In the genomic region with DNA sequence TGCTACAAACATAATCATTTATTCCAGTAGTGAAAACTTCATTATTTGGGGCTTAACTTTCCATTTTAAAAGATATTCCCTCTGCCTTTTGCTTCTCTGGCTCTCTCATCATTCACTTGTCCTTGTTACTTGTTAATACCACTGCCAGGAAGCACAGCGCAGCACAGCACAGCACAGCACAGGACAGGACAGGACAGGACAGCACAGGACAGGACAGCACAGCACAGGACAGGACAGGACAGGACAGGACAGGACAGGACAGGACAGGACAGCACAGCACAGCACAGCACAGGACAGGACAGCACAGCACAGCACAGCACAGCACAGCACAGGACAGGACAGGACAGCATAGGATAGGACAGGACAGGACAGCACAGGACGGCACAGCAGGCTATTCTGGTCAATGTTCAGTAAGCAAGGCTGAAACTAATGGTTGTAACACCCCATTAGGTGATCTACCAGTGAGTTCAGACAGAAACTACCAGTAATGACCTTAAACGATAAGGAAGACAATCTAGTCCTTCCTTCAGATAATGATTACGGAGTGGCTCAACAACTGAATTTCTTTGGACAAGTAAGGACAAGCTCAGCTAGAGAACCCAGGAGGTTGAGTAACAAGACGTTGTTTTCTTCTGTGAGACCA, we compare ENCODE assay signal across 23 cellular contexts. TPM values are rescaled to one million over a fixed set of nuclear protein-coding genes. Genes with fewer than 3 reads are reported as not detected.
DNase-seq lines count a peak whose midpoint lies in the region; ATAC-seq, FAIRE-seq and TF ChIP-seq lines count a peak whose summit lies in the region.
"Had no signal": no experiment of that assay in that cellular context is flagged by ENCODE, and none has a peak within 500 bp of the region (broad histone marks: within the 10 kb centered on the region; RNA-seq: fewer than 3 reads in every experiment).

No MANE protein-coding gene starts in this region.

- H3K4me1 ChIP-seq in CD4-positive, alpha-beta memory T cell (ENCODE audit: insufficient read depth, low read length) = peaks cover 46% of the 10 kb centered on the region
- H3K4me1 ChIP-seq in H1 (replicated peaks in 1 of 4; ENCODE audit: control insufficient read depth in 3 of 4, insufficient read depth in 4 of 4, low read length in 3 of 4) (peaks cover 0 to 14% (median 5%) of the 10 kb centered on the region in 4 experiments; a peak in 6 of 7 replicates), mesendoderm (ENCODE audit: control insufficient read depth, low read depth, low read length) (peaks cover 6% of the 10 kb centered on the region)

- peaks cover 5% of the 10 kb centered on the region for H3K79me1 ChIP-seq in H1 (ENCODE audit: low read depth, low read length)
- peaks cover 13% of the 10 kb centered on the region for H3K79me1 ChIP-seq in mesendoderm (ENCODE audit: low read length)

- CTCF ChIA-PET in CD4-positive, alpha-beta memory T cell (lab: Charles Lee; ENCODE audit: partially characterized antibody) = no interaction called here
- CTCF ChIA-PET in RWPE1 (lab: Yijun Ruan, JAX) = no interaction called here
- CTCF ChIA-PET in H1 (lab: Charles Lee; ENCODE audit: partially characterized antibody) = interaction anchor here (3.0 kb wide), 1 partner anchor 9 kb away, joined by 22 read pairs; no protein-coding TSS in a partner anchor

- H3K9me3 ChIP-seq in CD4-positive, alpha-beta memory T cell (ENCODE audit: control insufficient read depth in 1 of 2, low read length in 2 of 2) = no peaks in the 10 kb centered on the region
- no peaks in the 10 kb centered on the region for H3K9me3 ChIP-seq in H1 (ENCODE audit: insufficient read depth in 2 of 2, low read depth in 1 of 2, low read length in 1 of 2)
- H3K9me3 ChIP-seq: suprapubic skin had no signal

- H2BK12ac ChIP-seq in H1 (ENCODE audit: low read depth, low read length) = peak overlapping the region; percentile 86; the same call in 1 of the 2 replicates

- no peak overlapping the region for H3K18ac ChIP-seq in H1 (ENCODE audit: extremely low read depth, low read length)
- H3K18ac ChIP-seq in mesendoderm (ENCODE audit: low read length) = no peak overlapping the region

- no peak overlapping the region for H3K23ac ChIP-seq in H1 (ENCODE audit: insufficient read length)
- H3K23ac ChIP-seq in mesendoderm (ENCODE audit: low read length) = no peak overlapping the region

- H4K20me1 ChIP-seq in H1 (replicated peaks in 1 of 2; ENCODE audit: control insufficient read depth in 1 of 2, insufficient read depth in 2 of 2, low read length in 2 of 2) = peaks cover 2 to 3% of the 10 kb centered on the region in 2 experiments

- peaks cover 37 to 53% (median 45%) of the 10 kb centered on the region in 4 donors for H3K4me1 Mint-ChIP-seq in CD4-positive, alpha-beta memory T cell
- H3K4me1 Mint-ChIP-seq in osteocyte (ENCODE audit: unreplicated experiment) = peaks cover 42% of the 10 kb centered on the region

- no peak for FAIRE-seq in H1 (lab: Jason Lieb, UNC)
- FAIRE-seq: small intestine had no signal

- no peak overlapping the region for H3K4me3 ChIP-seq in CD4-positive, alpha-beta memory T cell (ENCODE audit: low read length in 2 of 2)
- H3K4me3 ChIP-seq in H1 (ENCODE audit: extremely low read depth in 1 of 4, insufficient read depth in 2 of 4, low read depth in 3 of 4, low read length in 4 of 4) (no peak overlapping the region), mesendoderm (ENCODE audit: low read length) (no peak overlapping the region)
- H3K4me3 ChIP-seq: suprapubic skin had no signal

- H4K8ac ChIP-seq in H1 (ENCODE audit: extremely low read depth, insufficient read depth, low read length) = no peak overlapping the region; the same call in none of the 2 replicates
- H4K8ac ChIP-seq in mesendoderm (ENCODE audit: low read depth, low read length) = no peak overlapping the region

- TF ChIP-seq CTCF in RWPE1 (conservative IDR thresholded peaks at IDR 0.05; ENCODE audit: low read depth) (no peak), H1 (IDR thresholded peaks at IDR 0.05; ENCODE audit: control extremely low read depth in 1 of 3, insufficient read depth in 1 of 3, low read depth in 1 of 3, low read length in 3 of 3) (no peak), osteocyte (IDR thresholded peaks at IDR 0.05) (no peak)

- peaks cover 4 to 73% of the 10 kb centered on the region in 2 experiments for H3K79me2 ChIP-seq in H1 (ENCODE audit: control insufficient read depth in 1 of 2, insufficient read depth in 2 of 2, low read length in 2 of 2)
- H3K79me2 ChIP-seq in mesendoderm (ENCODE audit: control insufficient read depth, insufficient read depth, low read length) = peaks cover 30% of the 10 kb centered on the region

- intact Hi-C loops in CD4-positive, alpha-beta memory T cell (cut with micrococcal nuclease) = no loop called here

- peak overlapping the region in 2 of 8 donors; percentile 2 to 52 for H3K4me3 Mint-ChIP-seq in CD4-positive, alpha-beta memory T cell
- H3K4me3 Mint-ChIP-seq in osteocyte (ENCODE audit: unreplicated experiment) = no peak overlapping the region
- H3K4me3 Mint-ChIP-seq: neural crest cell had no signal

- no peak overlapping the region for H3K4ac ChIP-seq in H1 (replicated peaks; ENCODE audit: insufficient read length, low read depth, low read length)
- no peak overlapping the region for H3K4ac ChIP-seq in mesendoderm (ENCODE audit: low read depth, low read length)

- no peak overlapping the region for H2BK15ac ChIP-seq in H1 (ENCODE audit: low read length)
- H2BK15ac ChIP-seq in mesendoderm (replicated peaks; ENCODE audit: low read depth) = no peak overlapping the region

- H3K23me2 ChIP-seq in H1 (ENCODE audit: low read depth, low read length) = no peaks in the 10 kb centered on the region

- H3K56ac ChIP-seq in H1 (replicated peaks; ENCODE audit: insufficient read length, low read depth, low read length) = no peak overlapping the region
- peak overlapping the region; percentile 63 for H3K56ac ChIP-seq in mesendoderm (ENCODE audit: low read length)

- no peak overlapping the region for H2BK20ac ChIP-seq in H1 (ENCODE audit: low read length)

- no peak for ATAC-seq in HG02840 (IDR thresholded peaks at IDR 0.05; ENCODE audit: low FRiP score, unreplicated experiment)

- no peak for TF ChIP-seq RAD21 in H1 (IDR thresholded peaks at IDR 0.05 in 1 of 2, conservative IDR thresholded peaks at IDR 0.05 in 1 of 2; ENCODE audit: low read depth in 2 of 2, low read length in 2 of 2)

- peak overlapping the region; percentile 86 for H4K91ac ChIP-seq in H1 (replicated peaks; ENCODE audit: insufficient read length, low read length)

- no peak for TF ChIP-seq EP300 in H1 (IDR thresholded peaks at IDR 0.05; ENCODE audit: borderline replicate concordance in 1 of 2, low read depth in 2 of 2, low read length in 2 of 2)

- peaks cover 8 to 14% of the 10 kb centered on the region in 2 donors for H3K36me3 Mint-ChIP-seq in CD4-positive, alpha-beta memory T cell
- no peaks in the 10 kb centered on the region for H3K36me3 Mint-ChIP-seq in osteocyte (ENCODE audit: unreplicated experiment)

- no peak overlapping the region for H2BK120ac ChIP-seq in H1 (replicated peaks; ENCODE audit: low read depth, low read length)
- no peak overlapping the region for H2BK120ac ChIP-seq in mesendoderm (ENCODE audit: low read depth, low read length)

- no peaks in the 10 kb centered on the region for H3K36me3 ChIP-seq in CD4-positive, alpha-beta memory T cell (ENCODE audit: insufficient read depth, low read length)
- peaks cover 0 to 6% (median 0%) of the 10 kb centered on the region in 4 experiments; a peak in 1 of 8 replicates for H3K36me3 ChIP-seq in H1 (ENCODE audit: control insufficient read depth in 2 of 4, insufficient read depth in 4 of 4, low read length in 3 of 4)
- H3K36me3 ChIP-seq in mesendoderm (ENCODE audit: control insufficient read depth, insufficient read depth, low read length) = no peaks in the 10 kb centered on the region
- H3K36me3 ChIP-seq: suprapubic skin had no signal

- H3K27me3 ChIP-seq in CD4-positive, alpha-beta memory T cell (ENCODE audit: insufficient read depth, low read length) = no peaks in the 10 kb centered on the region
- H3K27me3 ChIP-seq in H1 (replicated peaks in 1 of 4; ENCODE audit: control insufficient read depth in 3 of 4, extremely low read depth in 1 of 4, insufficient read depth in 3 of 4, low read length in 3 of 4) = no peaks in the 10 kb centered on the region
- H3K27me3 ChIP-seq in mesendoderm (ENCODE audit: insufficient read depth, low read length, poor library complexity) = no peaks in the 10 kb centered on the region
- H3K27me3 ChIP-seq: suprapubic skin had no signal

- H3K9ac ChIP-seq in H1 (replicated peaks in 1 of 4; ENCODE audit: extremely low read depth in 1 of 4, low read depth in 3 of 4, low read length in 3 of 4) (no peak overlapping the region), mesendoderm (ENCODE audit: low read length) (no peak overlapping the region)

- 86% methylated on average over 5 of the region's 5 CpGs; no CpG with 5 or more reads in 1 of the 2 experiments for WGBS in H1 (ENCODE audit: extremely low coverage in 1 of 2, insufficient coverage in 1 of 2, insufficient read length in 1 of 2, insufficient replicate concordance in 2 of 2, low coverage in 1 of 2, low lambda C conversion rate in 2 of 2, missing lambda C conversion rate in 1 of 2), 2 experiments
- no CpG with 5 or more reads among the region's 5 CpGs for WGBS in mesendoderm (ENCODE audit: extremely low coverage, insufficient coverage, low lambda C conversion rate)

- H3K27me3 Mint-ChIP-seq in CD4-positive, alpha-beta memory T cell = no peaks in the 10 kb centered on the region
- no peaks in the 10 kb centered on the region for H3K27me3 Mint-ChIP-seq in osteocyte (ENCODE audit: unreplicated experiment)

- H2BK5ac ChIP-seq in H1 (ENCODE audit: low read depth, low read length) (peak overlapping the region; percentile 79), mesendoderm (ENCODE audit: low read length) (no peak overlapping the region)

- no peak for TF ChIP-seq POLR2A in H1 (IDR thresholded peaks at IDR 0.05; ENCODE audit: control extremely low read depth in 1 of 2, low read depth in 2 of 2, low read length in 2 of 2)

- H4K5ac ChIP-seq in H1 (ENCODE audit: insufficient read length, low read depth, low read length) (no peak overlapping the region), mesendoderm (ENCODE audit: low read length) (no peak overlapping the region)

- no peak overlapping the region for H2AFZ ChIP-seq in H1 (ENCODE audit: low read length)

- peak overlapping the region in 6 of 7 donors; percentile 15 to 72 (median 36) for H3K27ac Mint-ChIP-seq in CD4-positive, alpha-beta memory T cell
- H3K27ac Mint-ChIP-seq in osteocyte (ENCODE audit: unreplicated experiment) = no peak overlapping the region

- POLR2A ChIA-PET in CD4-positive, alpha-beta memory T cell (lab: Charles Lee; ENCODE audit: partially characterized antibody) = no interaction called here
- POLR2A ChIA-PET in RWPE1 (lab: Yijun Ruan, JAX; ENCODE audit: low non-redundant PET) = no interaction called here
- POLR2A ChIA-PET in H1 (lab: Charles Lee; ENCODE audit: partially characterized antibody) = no interaction called here

- DNase-seq in CD4-positive, alpha-beta memory T cell = no peak
- DNase-seq in RWPE1 (ENCODE audit: low spot score) (no peak), H1 (ENCODE audit: low read depth in 1 of 2, low spot score in 2 of 2) (no peak), mesendoderm (peak; percentile 32), NCI-H1930 (lab: John Stamatoyannopoulos, UW) (no peak), osteocyte (ENCODE audit: extremely low spot score, unreplicated experiment) (no peak), NCI-H187 treated with DMSO at 0.1 percent for 48 hours (lab: John Stamatoyannopoulos, UW) (no peak)
- DNase-seq: activated CD4-positive, alpha-beta T cell treated with anti-CD3 and anti-CD28 coated beads, Interleukin-2, amount 50 U/mL, for 4 hours; activated naive CD4-positive, alpha-beta T cell; anterior cingulate cortex; cerebellar nuclear complex; DMS79; effector memory CD4-positive, alpha-beta T cell; foreskin fibroblast; NCI-H1092; NCI-H510A; small intestine; stimulated activated CD4-positive, alpha-beta T cell treated with anti-CD3 and anti-CD28 coated beads, Interleukin-4, amount 100 ng/mL, for 4 hours had no signal

- no peak overlapping the region for H3K14ac ChIP-seq in H1 (ENCODE audit: insufficient read length)

- H3K9me3 Mint-ChIP-seq in CD4-positive, alpha-beta memory T cell = no peaks in the 10 kb centered on the region
- H3K9me3 Mint-ChIP-seq in osteocyte (ENCODE audit: unreplicated experiment) = no peaks in the 10 kb centered on the region
- H3K9me3 Mint-ChIP-seq: neural crest cell had no signal

- H3K4me2 ChIP-seq in H1 (ENCODE audit: insufficient read depth in 1 of 2, low read depth in 2 of 2, low read length in 2 of 2) (no peak overlapping the region; a peak in 1 of 4 replicates), mesendoderm (ENCODE audit: low read length) (no peak overlapping the region)

- H2AK5ac ChIP-seq in H1 (ENCODE audit: low read depth, low read length) (peak overlapping the region; percentile 98; the same call in 1 of the 2 replicates), mesendoderm (ENCODE audit: low read length) (no peak overlapping the region)

- H3K27ac ChIP-seq in CD4-positive, alpha-beta memory T cell (ENCODE audit: low read depth, low read length) = no peak overlapping the region
- H3K27ac ChIP-seq in RWPE1 (peak overlapping the region; percentile 59), H1 (ENCODE audit: low read depth, low read length) (peak overlapping the region; percentile 58; the same call in 1 of the 2 replicates), mesendoderm (ENCODE audit: low read depth, low read length) (no peak overlapping the region)
- H3K27ac ChIP-seq: suprapubic skin had no signal

RNA-seq across cellular contexts. Expression of a gene that starts 31.9 kb away (rescaled TPM):
- 10 to 100 TPM; 76.2 to 81.6 TPM for total RNA-seq in CD4-positive, alpha-beta memory T cell
- 10 to 100 TPM; 13.1 to 38.1 TPM for polyA plus RNA-seq in CD4-positive, alpha-beta memory T cell
- 18.7 and 19.5 TPM in 2 replicates for total RNA-seq in H1 (2021; fragmentation: NEBNext Ultra II Directional; extraction: Animal tissue kit (Norgen Biotek cat#: 25700))
- polyA plus RNA-seq in H1 (2011; rRNA removed) = 11.0 and 13.7 TPM in 2 replicates
- 11.4 TPM for polyA plus RNA-seq in H1 (2011; cell fraction: cytosol; rRNA removed)
- polyA plus RNA-seq in H1 (2011; cell fraction: nucleus; rRNA removed) = 33.9 TPM
- polyA plus RNA-seq in H1 (2012, experiment 1 of 2) = 18.7 to 20.9 TPM (median 19.7 TPM) in 4 replicates
- 13.1 TPM for polyA plus RNA-seq in H1 (2012, experiment 2 of 2)
- 23.1 TPM for polyA plus RNA-seq in H1 (2013, experiment 1 of 2)
- 17.5 TPM for polyA plus RNA-seq in H1 (2013, experiment 2 of 2)
- polyA minus RNA-seq in H1 (2011; rRNA and poly(A)+ RNA removed) = 23.3 and 24.9 TPM in 2 replicates
- 7.3 TPM for polyA minus RNA-seq in H1 (2011; cell fraction: cytosol; rRNA and poly(A)+ RNA removed)
- polyA minus RNA-seq in H1 (2011; cell fraction: nucleus; rRNA and poly(A)+ RNA removed) = 21.1 TPM
- polyA plus RNA-seq in mesendoderm (2013, experiment 1 of 2) = 17.9 TPM
- 18.4 TPM for polyA plus RNA-seq in mesendoderm (2013, experiment 2 of 2)
- 45.6 and 45.7 TPM in 2 replicates for total RNA-seq in osteocyte

RNA-seq across cellular contexts. Expression of a gene that starts 36.9 kb away (rescaled TPM):
- total RNA-seq in CD4-positive, alpha-beta memory T cell = not detected
- not detected for polyA plus RNA-seq in CD4-positive, alpha-beta memory T cell
- total RNA-seq in H1 (2021; fragmentation: NEBNext Ultra II Directional; extraction: Animal tissue kit (Norgen Biotek cat#: 25700)) = not detected in 2 replicates
- polyA plus RNA-seq in H1 (2011; rRNA removed) = 0.28 TPM in 1 of 2 replicates, not detected in the other
- polyA plus RNA-seq in H1 (2011; cell fraction: cytosol; rRNA removed) = not detected
- polyA plus RNA-seq in H1 (2011; cell fraction: nucleus; rRNA removed) = not detected
- not detected in 4 replicates for polyA plus RNA-seq in H1 (2012, experiment 1 of 2)
- polyA plus RNA-seq in H1 (2012, experiment 2 of 2) = not detected
- polyA plus RNA-seq in H1 (2013, experiment 1 of 2) = not detected
- polyA plus RNA-seq in H1 (2013, experiment 2 of 2) = not detected
- not detected in 2 replicates for polyA minus RNA-seq in H1 (2011; rRNA and poly(A)+ RNA removed)
- not detected for polyA minus RNA-seq in H1 (2011; cell fraction: cytosol; rRNA and poly(A)+ RNA removed)
- not detected for polyA minus RNA-seq in H1 (2011; cell fraction: nucleus; rRNA and poly(A)+ RNA removed)
- polyA plus RNA-seq in mesendoderm (2013, experiment 1 of 2) = 0.06 TPM
- polyA plus RNA-seq in mesendoderm (2013, experiment 2 of 2) = not detected
- not detected in 2 replicates for total RNA-seq in osteocyte
- total RNA-seq: neural crest cell, pulmonary artery endothelial cell, suprapubic skin had no signal
- polyA plus RNA-seq: AG04450, small intestine had no signal

RNA-seq across cellular contexts. Expression of a gene that starts 60.0 kb away (rescaled TPM):
- not detected for total RNA-seq in CD4-positive, alpha-beta memory T cell
- polyA plus RNA-seq in CD4-positive, alpha-beta memory T cell = not detected
- 2.1 TPM in 2 replicates for total RNA-seq in H1 (2021; fragmentation: NEBNext Ultra II Directional; extraction: Animal tissue kit (Norgen Biotek cat#: 25700))
- 1.7 and 3.9 TPM in 2 replicates for polyA plus RNA-seq in H1 (2011; rRNA removed)
- 1.8 TPM for polyA plus RNA-seq in H1 (2011; cell fraction: cytosol; rRNA removed)
- 2.2 TPM for polyA plus RNA-seq in H1 (2011; cell fraction: nucleus; rRNA removed)
- 2.5 to 3.1 TPM (median 2.8 TPM) in 4 replicates for polyA plus RNA-seq in H1 (2012, experiment 1 of 2)
- polyA plus RNA-seq in H1 (2012, experiment 2 of 2) = 1.5 TPM
- polyA plus RNA-seq in H1 (2013, experiment 1 of 2) = 1.4 TPM
- 1.4 TPM for polyA plus RNA-seq in H1 (2013, experiment 2 of 2)
- 5.1 and 10.7 TPM in 2 replicates for polyA minus RNA-seq in H1 (2011; rRNA and poly(A)+ RNA removed)
- 4.6 TPM for polyA minus RNA-seq in H1 (2011; cell fraction: cytosol; rRNA and poly(A)+ RNA removed)
- 4.2 TPM for polyA minus RNA-seq in H1 (2011; cell fraction: nucleus; rRNA and poly(A)+ RNA removed)
- polyA plus RNA-seq in mesendoderm (2013, experiment 1 of 2) = 0.38 TPM
- polyA plus RNA-seq in mesendoderm (2013, experiment 2 of 2) = 0.35 TPM
- 28.6 and 29.9 TPM in 2 replicates for total RNA-seq in osteocyte
- total RNA-seq: pulmonary artery endothelial cell had no signal

Comparison
In these comparisons a context has a peak if more than half of its experiments do, and no peak if none do; other contexts are left out.
1. H3K27ac ChIP-seq: peak in RWPE1 (single experiment) and H1 (single experiment); none in CD4-positive, alpha-beta memory T cell (single experiment) and mesendoderm (single experiment).